In genomic region chr6:31947070-31947675, GRCh38 we compare ENCODE assay signal across 1 cellular context.
A peak's percentile ranks its signal among the peaks of the same experiment; 100 is the strongest.
TF ChIP-seq lines count a peak whose summit lies in the region.

No MANE protein-coding gene starts in this region.

TF ChIP-seq in HepG2, 621 proteins besides CTCF, POLR2A, EP300 and RAD21 (continues in another document):
- TF ChIP-seq ZNF547 (CRISPR knock-in tag; IDR thresholded peaks at IDR 0.05) (no peak), ZNF34 (CRISPR knock-in tag; IDR thresholded peaks at IDR 0.05; ENCODE audit: borderline replicate concordance) (0 out of 2 replicates have a peak, but pooled peaks have one; percentile 13), ZNF354B (CRISPR knock-in tag; IDR thresholded peaks at IDR 0.05) (no peak), ZNF629 (CRISPR knock-in tag; conservative IDR thresholded peaks at IDR 0.05) (no peak), NR2F6 (IDR thresholded peaks at IDR 0.05) (peak; percentile 69), NR2F6 (CRISPR knock-in tag; IDR thresholded peaks at IDR 0.05) (peak; percentile 53; the same call in 1 of the 2 replicates), HNF1A (IDR thresholded peaks at IDR 0.05; ENCODE audit: low read depth) (no peak), HNF1A (CRISPR knock-in tag; IDR thresholded peaks at IDR 0.05; ENCODE audit: borderline replicate concordance) (peak; percentile 32; the same call in 1 of the 2 replicates), ZNF768 (CRISPR knock-in tag; IDR thresholded peaks at IDR 0.05) (peak; percentile 59; the same call in 1 of the 2 replicates), ZBTB38 (CRISPR knock-in tag; IDR thresholded peaks at IDR 0.05) (peak; percentile 98), ZNF816 (CRISPR knock-in tag; IDR thresholded peaks at IDR 0.05; ENCODE audit: borderline replicate concordance) (no peak), MYPOP (CRISPR knock-in tag; IDR thresholded peaks at IDR 0.05) (no peak), ZNF572 (CRISPR knock-in tag; IDR thresholded peaks at IDR 0.05) (peak; percentile 87), ZNF142 (CRISPR knock-in tag; IDR thresholded peaks at IDR 0.05) (peak; percentile 55; the same call in 1 of the 2 replicates), ZNF232 (CRISPR knock-in tag; IDR thresholded peaks at IDR 0.05; ENCODE audit: borderline replicate concordance) (0 out of 2 replicates have a peak, but pooled peaks have one; percentile 50), MTF2 (CRISPR knock-in tag; IDR thresholded peaks at IDR 0.05; ENCODE audit: borderline replicate concordance) (no peak), PBX2 (CRISPR knock-in tag; IDR thresholded peaks at IDR 0.05) (no peak), ZC3H13 (CRISPR knock-in tag; IDR thresholded peaks at IDR 0.05) (peak; percentile 74), ZFY (CRISPR knock-in tag; IDR thresholded peaks at IDR 0.05) (0 out of 2 replicates have a peak, but pooled peaks have one; percentile 26), THAP11 (CRISPR knock-in tag; IDR thresholded peaks at IDR 0.05) (peak; percentile 8; the same call in 1 of the 2 replicates), ZBTB4 (CRISPR knock-in tag; IDR thresholded peaks at IDR 0.05; ENCODE audit: borderline replicate concordance) (0 out of 2 replicates have a peak, but pooled peaks have one; percentile 23), ZNF674 (CRISPR knock-in tag; IDR thresholded peaks at IDR 0.05; ENCODE audit: low read depth) (0 out of 2 replicates have a peak, but pooled peaks have one; percentile 37), KLF15 (CRISPR knock-in tag; IDR thresholded peaks at IDR 0.05; ENCODE audit: borderline replicate concordance) (no peak), MAZ (IDR thresholded peaks at IDR 0.05; ENCODE audit: borderline replicate concordance, low read depth, low read length) (no peak), MAZ (CRISPR knock-in tag; IDR thresholded peaks at IDR 0.05; ENCODE audit: low read depth) (0 out of 2 replicates have a peak, but pooled peaks have one; percentile 7), ZNF839 (CRISPR knock-in tag; IDR thresholded peaks at IDR 0.05; ENCODE audit: borderline replicate concordance) (0 out of 2 replicates have a peak, but pooled peaks have one; percentile 33), NFAT5 (CRISPR knock-in tag; IDR thresholded peaks at IDR 0.05) (0 out of 2 replicates have a peak, but pooled peaks have one; percentile 53), SP2 (CRISPR knock-in tag; IDR thresholded peaks at IDR 0.05) (peak; percentile 40), TMF1 (CRISPR knock-in tag; IDR thresholded peaks at IDR 0.05; ENCODE audit: low read depth) (no peak), AGO2 (optimal IDR thresholded peaks at IDR 0.05; ENCODE audit: low read depth, low read length) (peak; percentile 91), HBP1 (CRISPR knock-in tag; IDR thresholded peaks at IDR 0.05; ENCODE audit: low read depth) (no peak), SAP130 (CRISPR knock-in tag; IDR thresholded peaks at IDR 0.05; ENCODE audit: low read depth) (no peak)
